ENCODE assay signal across 8 cellular contexts in genomic region chr2:10688921-10689807, GRCh38.
DNase-seq lines count a peak whose midpoint lies in the region; ATAC-seq lines count a peak whose summit lies in the region.

No MANE protein-coding gene starts in this region.

- peak overlapping the region; percentile 55 for H2AFZ ChIP-seq in ACC112 (ENCODE audit: low read length, unreplicated experiment)

- H3K9me3 Mint-ChIP-seq in stimulated activated naive CD8-positive, alpha-beta T cell treated with anti-CD3 and anti-CD28 coated beads, Interleukin-15, amount 100 ng/mL, for 72 hours = no peaks in the 10 kb centered on the region

- peak overlapping the region; percentile 80 for H3K4me3 ChIP-seq in ACC112 (ENCODE audit: low read depth, low read length)
- H3K4me3 ChIP-seq in adipocyte (ENCODE audit: low read length) = peak overlapping the region; percentile 92
- H3K4me3 ChIP-seq in iPS-18c (ENCODE audit: insufficient read depth, low read depth, low read length) = peak overlapping the region; percentile 81

- H3K4me1 ChIP-seq in ACC112 (ENCODE audit: control insufficient read depth, insufficient read depth, low read length, unreplicated experiment) (peaks cover 7% of the 10 kb centered on the region), adipocyte (ENCODE audit: control insufficient read depth, insufficient read depth, low read length) (peaks cover 14% of the 10 kb centered on the region)

- H3K36me3 ChIP-seq in ACC112 (ENCODE audit: insufficient read depth, low read length) (no peaks in the 10 kb centered on the region; the same call in 1 of the 2 replicates), adipocyte (ENCODE audit: control insufficient read depth, insufficient read depth, low read length, severe bottlenecking) (peaks cover 7% of the 10 kb centered on the region)

- DNase-seq in adipocyte (ENCODE audit: low read depth) (peak; percentile 47), NCI-H1092 (lab: John Stamatoyannopoulos, UW) (no peak)
- no peak for DNase-seq in stimulated activated naive CD8-positive, alpha-beta T cell treated with anti-CD3 and anti-CD28 coated beads, Interleukin-15, amount 100 ng/mL, for 72 hours
- no peak for DNase-seq in activated naive CD4-positive, alpha-beta T cell treated with anti-CD3 and anti-CD28 coated beads, Interleukin-2, amount 50 U/mL, for 16 hours

- no peaks in the 10 kb centered on the region for H3K9me3 ChIP-seq in adipocyte (ENCODE audit: control insufficient read depth, low read length)
- no peaks in the 10 kb centered on the region for H3K9me3 ChIP-seq in iPS-18c (ENCODE audit: control insufficient read depth, insufficient read depth, low read length)

- ATAC-seq in GM18907 (IDR thresholded peaks at IDR 0.05; ENCODE audit: unreplicated experiment) (peak; percentile 6), HG03159 (IDR thresholded peaks at IDR 0.05; ENCODE audit: unreplicated experiment) (peak; percentile 35)
- peak; percentile 56 for ATAC-seq in stimulated activated naive CD8-positive, alpha-beta T cell treated with anti-CD3 and anti-CD28 coated beads, Interleukin-15, amount 100 ng/mL, for 72 hours

- peaks cover 45% of the 10 kb centered on the region for H3K79me2 ChIP-seq in ACC112 (ENCODE audit: control insufficient read depth, insufficient read depth, low read length, unreplicated experiment)

- peak overlapping the region; percentile 59 for H3K27ac ChIP-seq in ACC112 (ENCODE audit: low read depth, low read length)

- H3K27me3 ChIP-seq in ACC112 (ENCODE audit: insufficient read depth, low read length) = no peaks in the 10 kb centered on the region
- H3K27me3 ChIP-seq in adipocyte (replicated peaks; ENCODE audit: control insufficient read depth, insufficient read depth, low read length) = no peaks in the 10 kb centered on the region

- H3K4me3 Mint-ChIP-seq in stimulated activated naive CD8-positive, alpha-beta T cell treated with anti-CD3 and anti-CD28 coated beads, Interleukin-15, amount 100 ng/mL, for 72 hours = no peak overlapping the region

- H3K4me1 Mint-ChIP-seq in stimulated activated naive CD8-positive, alpha-beta T cell treated with anti-CD3 and anti-CD28 coated beads, Interleukin-15, amount 100 ng/mL, for 72 hours = peaks cover 6% of the 10 kb centered on the region

- H3K27me3 Mint-ChIP-seq in stimulated activated naive CD8-positive, alpha-beta T cell treated with anti-CD3 and anti-CD28 coated beads, Interleukin-15, amount 100 ng/mL, for 72 hours = no peaks in the 10 kb centered on the region

- H3K9ac ChIP-seq in adipocyte (ENCODE audit: low read length) = peak overlapping the region; percentile 97

- no peak overlapping the region for H3K27ac Mint-ChIP-seq in stimulated activated naive CD8-positive, alpha-beta T cell treated with anti-CD3 and anti-CD28 coated beads, Interleukin-15, amount 100 ng/mL, for 72 hours

Comparison
In these comparisons a context has a peak if more than half of its experiments do, and no peak if none do; other contexts are left out.
1. ATAC-seq: peak in every context shown above with its lines; median percentile 56 in stimulated activated naive CD8-positive, alpha-beta T cell treated with anti-CD3 and anti-CD28 coated beads, Interleukin-15, amount 100 ng/mL, for 72 hours; 35 in HG03159; 6 in GM18907.